ENCODE assay signal across 8 cellular contexts in genomic region chr2:8090748-8091700, GRCh38.
DNase-seq lines count a peak whose midpoint lies in the region; ATAC-seq and TF ChIP-seq lines count a peak whose summit lies in the region.

No MANE protein-coding gene starts in this region.

- no peak overlapping the region for H3K9ac ChIP-seq in mammary epithelial cell (ENCODE audit: insufficient read depth, low read length)

- H3K36me3 Mint-ChIP-seq in natural killer cell = no peaks in the 10 kb centered on the region

- 87% methylated on average over 5 of the region's 5 CpGs for WGBS in mammary epithelial cell (ENCODE audit: low coverage, missing lambda C conversion rate)

- TF ChIP-seq CTCF in GM12865 (IDR thresholded peaks at IDR 0.05; ENCODE audit: insufficient read depth, low read depth, low read length, missing control alignments) (no peak), RWPE2 (IDR thresholded peaks at IDR 0.05; ENCODE audit: poor library complexity, severe bottlenecking) (no peak), mammary epithelial cell (conservative IDR thresholded peaks at IDR 0.05 in 1 of 2, IDR thresholded peaks at IDR 0.05 in 1 of 2; ENCODE audit: extremely low read depth in 1 of 2, insufficient read depth in 1 of 2, low read depth in 1 of 2, low read length in 2 of 2) (no peak), natural killer cell (IDR thresholded peaks at IDR 0.05) (no peak), GM13976 (IDR thresholded peaks at IDR 0.05; ENCODE audit: borderline replicate concordance, control extremely low read depth, extremely low read depth, insufficient read depth, missing control alignments) (no peak)

- H3K36me3 ChIP-seq in RWPE2 (ENCODE audit: low read depth) (no peaks in the 10 kb centered on the region), mammary epithelial cell (ENCODE audit: insufficient read depth, low read length) (no peaks in the 10 kb centered on the region)

- H3K4me1 ChIP-seq in RWPE2 (ENCODE audit: insufficient read depth, poor library complexity, severe bottlenecking) = peaks cover 20% of the 10 kb centered on the region
- H3K4me1 ChIP-seq in mammary epithelial cell (ENCODE audit: insufficient read depth, low read length) = peaks cover 35% of the 10 kb centered on the region

- no peak overlapping the region for H3K4me2 ChIP-seq in mammary epithelial cell (ENCODE audit: insufficient read depth, low read depth, low read length)

- H3K9me3 ChIP-seq in RWPE2 (ENCODE audit: severe bottlenecking) = no peaks in the 10 kb centered on the region
- no peaks in the 10 kb centered on the region for H3K9me3 ChIP-seq in mammary epithelial cell (replicated peaks; ENCODE audit: insufficient read depth, low read length)

- no peaks in the 10 kb centered on the region for H3K79me2 ChIP-seq in mammary epithelial cell (ENCODE audit: insufficient read depth, low read length)

- dilution Hi-C loops in mammary epithelial cell (cut with HindIII; ENCODE audit: low sequenced_read_pairs) = no loop called here

- H3K4me3 ChIP-seq in GM12865 (ENCODE audit: low read depth, low read length) = no peak overlapping the region
- no peak overlapping the region for H3K4me3 ChIP-seq in RWPE2 (ENCODE audit: severe bottlenecking)
- H3K4me3 ChIP-seq in mammary epithelial cell (replicated peaks in 1 of 3; ENCODE audit: insufficient read depth in 1 of 3, low read depth in 2 of 3, low read length in 3 of 3) = no peak overlapping the region

- H3K27ac Mint-ChIP-seq in natural killer cell = no peak overlapping the region

- DNase-seq in GM12865 (ENCODE audit: low read depth) (peak; percentile 57), RWPE2 (ENCODE audit: low spot score) (peak; percentile 58), mammary epithelial cell (peak; percentile 89), natural killer cell (no peak), GM13976 (ENCODE audit: low spot score) (no peak), NCI-H1105 (lab: John Stamatoyannopoulos, UW) (no peak), cerebellar cortex (ENCODE audit: low spot score) (no peak)

- H3K4me1 Mint-ChIP-seq in natural killer cell = peaks cover under 1 to 8% of the 10 kb centered on the region in 2 donors

- BruUV-seq in mammary epithelial cell (replicated peaks; lab: Mats Ljungman, UMichigan) = TSS peak; percentile 60

- CTCF ChIA-PET in mammary epithelial cell (lab: Charles Lee; ENCODE audit: low non-redundant PET) = no interaction called here

- H3K27me3 ChIP-seq in RWPE2 (ENCODE audit: insufficient read depth, poor library complexity, severe bottlenecking) (no peaks in the 10 kb centered on the region), mammary epithelial cell (ENCODE audit: insufficient read depth, low read length) (no peaks in the 10 kb centered on the region)

- peak; percentile 75 for ATAC-seq in HG02981 (IDR thresholded peaks at IDR 0.05; ENCODE audit: unreplicated experiment)
- ATAC-seq in RWPE2 (ENCODE audit: low read depth) = peak; percentile 83
- peak; percentile 81 to 97 (median 85) for ATAC-seq in natural killer cell

- no peak overlapping the region for H3K4me3 Mint-ChIP-seq in natural killer cell

- intact Hi-C loops in mammary epithelial cell (cut with micrococcal nuclease) (loop anchor here (10.0 kb wide), 1 partner anchor 386 kb away; no protein-coding TSS in a partner anchor), natural killer cell (cut with micrococcal nuclease) (no loop called here)

- H3K27ac ChIP-seq in RWPE2 (ENCODE audit: poor library complexity, severe bottlenecking) (no peak overlapping the region), mammary epithelial cell (ENCODE audit: insufficient read depth, low read depth, low read length) (no peak overlapping the region)

- H3K27me3 Mint-ChIP-seq in natural killer cell (ENCODE audit: low read depth in 2 of 2) = no peaks in the 10 kb centered on the region

- no peaks in the 10 kb centered on the region for H4K20me1 ChIP-seq in mammary epithelial cell (ENCODE audit: insufficient read depth, low read length)

- in situ Hi-C loops in mammary epithelial cell (cut with MboI; ENCODE audit: low sequenced_read_pairs in 2 of 2) (no loop called here), GM13976 (cut with MboI; ENCODE audit: low sequenced_read_pairs, unreplicated experiment) (no loop called here)

- peak overlapping the region; percentile 75 for H2AFZ ChIP-seq in mammary epithelial cell (ENCODE audit: low read depth, low read length)

- no peaks in the 10 kb centered on the region for H3K9me3 Mint-ChIP-seq in natural killer cell

Comparison
In these comparisons a context has a peak if more than half of its experiments do, and no peak if none do; other contexts are left out.
1. DNase-seq: peak in GM12865 (single experiment), RWPE2 (single experiment) and mammary epithelial cell (single experiment); none in natural killer cell (single experiment), GM13976 (single experiment), NCI-H1105 (single experiment) and cerebellar cortex (single experiment).
2. Peak in every context shown above with its lines, with median percentiles within 50 percentile points of each other: ATAC-seq.